ENCODE assay signal across 20 cellular contexts in the genomic region with DNA sequence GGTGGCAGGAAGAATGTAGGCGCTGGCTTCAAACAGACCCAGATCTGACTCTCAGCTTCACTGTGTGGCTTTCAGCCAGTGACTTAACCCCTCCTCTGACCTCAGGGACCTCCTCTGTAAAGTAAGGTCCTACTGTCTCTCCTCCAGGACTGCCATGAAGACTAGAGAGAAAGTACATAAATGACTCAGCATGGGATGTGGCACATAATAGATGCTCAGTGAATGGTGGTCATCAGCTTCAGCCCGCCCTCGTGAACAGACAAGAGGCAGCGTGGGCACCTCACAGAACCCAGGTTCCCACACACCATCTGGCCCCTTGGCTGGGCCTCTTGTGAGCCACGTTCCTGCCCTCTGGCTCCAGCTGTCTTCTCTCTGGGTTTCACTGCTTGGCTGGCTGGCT.
DNase-seq lines count a peak whose midpoint lies in the region; ATAC-seq and TF ChIP-seq lines count a peak whose summit lies in the region.
"Had no signal": no experiment of that assay in that cellular context is flagged by ENCODE, and none has a peak within 500 bp of the region (broad histone marks: within the 10 kb centered on the region; RNA-seq: fewer than 3 reads in every experiment).

No MANE protein-coding gene starts in this region.

- H3K4me3 Mint-ChIP-seq in CD8-positive, alpha-beta memory T cell, result no peak overlapping the region

- no peak overlapping the region; the same call in 1 of the 2 replicates for H3K27ac ChIP-seq in SJCRH30
- H3K27ac ChIP-seq in CD8-positive, alpha-beta memory T cell (ENCODE audit: low read depth, low read length), result no peak overlapping the region
- no peak overlapping the region for H3K27ac ChIP-seq in gastrocnemius medialis
- H3K27ac ChIP-seq: ascending aorta, KMS-11, Peyer's patch, sigmoid colon, thyroid gland had no signal

- CTCF ChIA-PET in CD8-positive, alpha-beta memory T cell (lab: Charles Lee), result interaction anchor here (1.4 to 1.7 kb wide), 2 partner anchors 18 to 209 kb away, joined by 3 read pairs; no protein-coding TSS in a partner anchor

- H3K27ac Mint-ChIP-seq in CD8-positive, alpha-beta memory T cell, result peak overlapping the region in 3 of 8 donors; percentile 33 to 50 (median 33)

- intact Hi-C loops in gastrocnemius medialis (cut with DNase I; ENCODE audit: low total_unique reads), result no loop called here

- H3K27me3 ChIP-seq in SJCRH30, result no peaks in the 10 kb centered on the region
- H3K27me3 ChIP-seq in CD8-positive, alpha-beta memory T cell (ENCODE audit: insufficient read depth, low read length, poor library complexity, severe bottlenecking), result no peaks in the 10 kb centered on the region
- H3K27me3 ChIP-seq in gastrocnemius medialis, result no peaks in the 10 kb centered on the region
- H3K27me3 ChIP-seq: ascending aorta, BE2C, Peyer's patch, thyroid gland had no signal

- POLR2A ChIA-PET in CD8-positive, alpha-beta memory T cell (lab: Charles Lee), result no interaction called here

- TF ChIP-seq CTCF in GM12865 (IDR thresholded peaks at IDR 0.05; ENCODE audit: insufficient read depth, low read depth, low read length, missing control alignments) (no peak), gastrocnemius medialis (IDR thresholded peaks at IDR 0.05 in 4 of 5, conservative IDR thresholded peaks at IDR 0.05 in 1 of 5) (no peak)

- DNase-seq in DMS 273 treated with DMSO at 0.1 percent for 48 hours (lab: John Stamatoyannopoulos, UW), result peak; percentile 43
- DNase-seq in GM12865 (ENCODE audit: low read depth), result peak; percentile 85
- DNase-seq in SJCRH30, result peak; percentile 35 to 48
- DNase-seq in fibroblast of peridontal ligament (ENCODE audit: extremely low read depth), result peak; percentile 9
- no peak for DNase-seq in CD8-positive, alpha-beta memory T cell
- DNase-seq in gastrocnemius medialis, result no peak
- DNase-seq: BE2C; DMS153; foreskin fibroblast; left colon; NCI-H1105; NCI-H2171 treated with DMSO at 0.1 percent for 48 hours; Peyer's patch; sigmoid colon; stimulated activated CD4-positive, alpha-beta T cell treated with anti-CD3 and anti-CD28 coated beads, Interleukin-2, amount 100 ng/mL, for 48 hours; SW 1271; thyroid gland had no signal

- H3K4me1 ChIP-seq in SJCRH30 (no peaks in the 10 kb centered on the region), gastrocnemius medialis (peaks cover 0 to 4% of the 10 kb centered on the region in 2 donors)
- peaks cover 20% of the 10 kb centered on the region for H3K4me1 ChIP-seq in CD8-positive, alpha-beta memory T cell (ENCODE audit: insufficient read depth, low read length)
- H3K4me1 ChIP-seq: ascending aorta, BE2C, Peyer's patch, sigmoid colon, thyroid gland had no signal

- no peaks in the 10 kb centered on the region for H3K27me3 Mint-ChIP-seq in CD8-positive, alpha-beta memory T cell

- H3K36me3 Mint-ChIP-seq in CD8-positive, alpha-beta memory T cell, result peaks cover 2 to 11% (median 4%) of the 10 kb centered on the region in 3 donors

- no peaks in the 10 kb centered on the region for H3K36me3 ChIP-seq in SJCRH30
- no peaks in the 10 kb centered on the region for H3K36me3 ChIP-seq in CD8-positive, alpha-beta memory T cell (ENCODE audit: insufficient read depth, low read length)
- H3K36me3 ChIP-seq in gastrocnemius medialis, result no peaks in the 10 kb centered on the region
- H3K36me3 ChIP-seq: ascending aorta, BE2C, Peyer's patch, sigmoid colon, thyroid gland had no signal

- H3K4me1 Mint-ChIP-seq in CD8-positive, alpha-beta memory T cell, result peaks cover 24 to 48% (median 27%) of the 10 kb centered on the region in 3 donors

- ATAC-seq in gastrocnemius medialis, result no peak
- no peak for ATAC-seq in GM21529 (IDR thresholded peaks at IDR 0.05; ENCODE audit: unreplicated experiment)

- peaks cover 8 to 32% (median 18%) of the 10 kb centered on the region in 5 donors for H3K9me3 Mint-ChIP-seq in CD8-positive, alpha-beta memory T cell

- no peaks in the 10 kb centered on the region for H3K9me3 ChIP-seq in SJCRH30 (replicated peaks)
- H3K9me3 ChIP-seq in CD8-positive, alpha-beta memory T cell (ENCODE audit: low read length), result peaks cover 8% of the 10 kb centered on the region
- no peaks in the 10 kb centered on the region for H3K9me3 ChIP-seq in gastrocnemius medialis
- H3K9me3 ChIP-seq: BE2C, Peyer's patch, thyroid gland had no signal

- in situ Hi-C loops in gastrocnemius medialis (cut with MboI; ENCODE audit: low sequenced_read_pairs in 4 of 4), result loop anchor here in 1 of 4 donors (10.0 kb wide), 2 partner anchors 172 to 252 kb away; partner anchors contain the start of gene RUNX3

- no peak for TF ChIP-seq POLR2A in gastrocnemius medialis (IDR thresholded peaks at IDR 0.05)

- H3K4me3 ChIP-seq in GM12865 (ENCODE audit: low read depth, low read length) (no peak overlapping the region), SJCRH30 (no peak overlapping the region), gastrocnemius medialis (no peak overlapping the region)
- H3K4me3 ChIP-seq in CD8-positive, alpha-beta memory T cell (ENCODE audit: low read length), result no peak overlapping the region
- H3K4me3 ChIP-seq: ascending aorta, Peyer's patch, sigmoid colon, thyroid gland had no signal

Comparison
In these comparisons a context has a peak if more than half of its experiments do, and no peak if none do; other contexts are left out.
1. DNase-seq: peak in DMS 273 treated with DMSO at 0.1 percent for 48 hours (single experiment), GM12865 (single experiment), SJCRH30 (2 of 2) and fibroblast of peridontal ligament (single experiment); none in CD8-positive, alpha-beta memory T cell (0 of 5) and gastrocnemius medialis (0 of 2).